Comparison of ENCODE assay signal across 19 cellular contexts in genomic region chr5:160635046-160635445, GRCh38.
DNase-seq lines count a peak whose midpoint lies in the region; ATAC-seq and TF ChIP-seq lines count a peak whose summit lies in the region.
"Had no signal": no experiment of that assay in that cellular context is flagged by ENCODE, and none has a peak within 500 bp of the region (broad histone marks: within the 10 kb centered on the region; RNA-seq: fewer than 3 reads in every experiment).

No MANE protein-coding gene starts in this region.

- H3K4me3 ChIP-seq in right cardiac atrium (ENCODE audit: low read length), result no peak overlapping the region
- H3K4me3 ChIP-seq: K562, SJSA1 had no signal

- no peak for TF ChIP-seq CTCF in VCaP (conservative IDR thresholded peaks at IDR 0.05)
- TF ChIP-seq CTCF in type B pancreatic cell (conservative IDR thresholded peaks at IDR 0.05), result no peak
- TF ChIP-seq CTCF in GM13977 (IDR thresholded peaks at IDR 0.05; ENCODE audit: extremely low read depth, insufficient read depth, missing control alignments), result no peak

- no peaks in the 10 kb centered on the region for H3K4me1 ChIP-seq in right cardiac atrium (ENCODE audit: control insufficient read depth, insufficient read depth, low read length)
- H3K4me1 ChIP-seq: SJSA1 had no signal

- intact Hi-C loops in right cardiac atrium (cut with DNase I), result no loop called here
- intact Hi-C loops in Right ventricle myocardium inferior (cut with DNase I), result no loop called here

- H3K9me3 Mint-ChIP-seq in type B pancreatic cell, result no peaks in the 10 kb centered on the region

- H3K36me3 Mint-ChIP-seq in type B pancreatic cell, result no peaks in the 10 kb centered on the region
- H3K36me3 Mint-ChIP-seq: CD8-positive, alpha-beta memory T cell had no signal

- no peak overlapping the region for H3K27ac ChIP-seq in right cardiac atrium (ENCODE audit: low read length)
- peak overlapping the region; percentile 56; the same call in 1 of the 2 replicates for H3K27ac ChIP-seq in VCaP
- H3K27ac ChIP-seq: C4-2B, SJSA1 had no signal

- DNase-seq in right cardiac atrium (no peak), Right ventricle myocardium inferior (ENCODE audit: missing footprints) (no peak), mucosa of gallbladder (ENCODE audit: low spot score) (peak; percentile 64), type B pancreatic cell (ENCODE audit: extremely low spot score, unreplicated experiment) (no peak), SIG-M5 treated with dmso at 0.1 percent for 504 hours (lab: John Stamatoyannopoulos, UW; ENCODE audit: unreplicated experiment) (no peak), GM13977 (ENCODE audit: low spot score) (no peak)
- DNase-seq: CD8-positive, alpha-beta memory T cell; GF-D8; NCI-H1105 treated with DMSO at 0.1 percent for 48 hours; NCI-H1694; NCI-H2081; NCI-H2171 treated with DMSO at 0.1 percent for 48 hours; NCI-H524 treated with DMSO at 0.1 percent for 48 hours; NCI-H82 had no signal

- H3K4me1 Mint-ChIP-seq in type B pancreatic cell (ENCODE audit: unreplicated experiment), result no peaks in the 10 kb centered on the region
- H3K4me1 Mint-ChIP-seq: CD8-positive, alpha-beta memory T cell had no signal

- H3K27me3 ChIP-seq in right cardiac atrium (ENCODE audit: control insufficient read depth, insufficient read depth), result no peaks in the 10 kb centered on the region
- H3K27me3 ChIP-seq: SJSA1 had no signal

- 61% methylated on average over 4 of the region's 4 CpGs for WGBS in right cardiac atrium

- in situ Hi-C loops in GM13977 (cut with MboI; ENCODE audit: low pct_unique_long_range_greater_than_20kb, low sequenced_read_pairs, unreplicated experiment), result no loop called here

- peak; percentile 29 to 31 for ATAC-seq in right cardiac atrium
- no peak for ATAC-seq in Right ventricle myocardium inferior
- ATAC-seq in GM19035 (IDR thresholded peaks at IDR 0.05; ENCODE audit: unreplicated experiment), result no peak
- ATAC-seq: K562 had no signal

- peak overlapping the region; percentile 3 for H3K27ac Mint-ChIP-seq in type B pancreatic cell
- H3K27ac Mint-ChIP-seq: CD8-positive, alpha-beta memory T cell had no signal

- H3K4me3 Mint-ChIP-seq in type B pancreatic cell, result no peak overlapping the region
- H3K4me3 Mint-ChIP-seq: CD8-positive, alpha-beta memory T cell had no signal

- peaks cover 7% of the 10 kb centered on the region for H3K27me3 Mint-ChIP-seq in type B pancreatic cell

- no peaks in the 10 kb centered on the region for H3K9me3 ChIP-seq in right cardiac atrium (ENCODE audit: control insufficient read depth, low read length)
- H3K9me3 ChIP-seq: SJSA1 had no signal

Comparison
In these comparisons a context has a peak if more than half of its experiments do, and no peak if none do; other contexts are left out.
1. ATAC-seq: peak in right cardiac atrium (2 of 2); none in Right ventricle myocardium inferior (single experiment) and GM19035 (single experiment).